ENCODE assay signal across 1 cellular context in genomic region chr15:53843869-53844569, GRCh38.
TF ChIP-seq lines count a peak whose summit lies in the region.

No MANE protein-coding gene starts in this region.

TF ChIP-seq in HepG2, 621 proteins besides CTCF, POLR2A, EP300 and RAD21 (continued from another document and continues in another):
- TF ChIP-seq ZNF687 (CRISPR knock-in tag; IDR thresholded peaks at IDR 0.05) (no peak), MAX (IDR thresholded peaks at IDR 0.05) (no peak), SNAI1 (CRISPR knock-in tag; IDR thresholded peaks at IDR 0.05; ENCODE audit: borderline replicate concordance) (no peak), ELF3 (CRISPR knock-in tag; IDR thresholded peaks at IDR 0.05) (peak; percentile 86), STAT5B (CRISPR knock-in tag; IDR thresholded peaks at IDR 0.05) (no peak), SOX13 (IDR thresholded peaks at IDR 0.05) (no peak), SOX13 (CRISPR knock-in tag; conservative IDR thresholded peaks at IDR 0.05 in 1 of 2, IDR thresholded peaks at IDR 0.05 in 1 of 2) (peak in 1 of 2 experiments; percentile 93; a peak in 2 of 4 replicates), TRAFD1 (CRISPR knock-in tag; IDR thresholded peaks at IDR 0.05; ENCODE audit: borderline replicate concordance) (no peak), YEATS4 (CRISPR knock-in tag; IDR thresholded peaks at IDR 0.05; ENCODE audit: borderline replicate concordance) (no peak), ZNF775 (CRISPR knock-in tag; IDR thresholded peaks at IDR 0.05; ENCODE audit: borderline replicate concordance) (0 out of 2 replicates have a peak, but pooled peaks have one; percentile 75), ZNF276 (CRISPR knock-in tag; IDR thresholded peaks at IDR 0.05; ENCODE audit: low read depth) (no peak), ESRRA (CRISPR knock-in tag; IDR thresholded peaks at IDR 0.05; ENCODE audit: low read depth) (peak; percentile 74), ZNF3 (CRISPR knock-in tag; IDR thresholded peaks at IDR 0.05) (no peak), ASH2L (IDR thresholded peaks at IDR 0.05; ENCODE audit: insufficient read length, low read depth, low read length) (no peak), NPAS2 (CRISPR knock-in tag; IDR thresholded peaks at IDR 0.05; ENCODE audit: borderline replicate concordance) (no peak), HINFP (CRISPR knock-in tag; IDR thresholded peaks at IDR 0.05; ENCODE audit: low read depth) (no peak), ZNF724P (CRISPR knock-in tag; IDR thresholded peaks at IDR 0.05; ENCODE audit: borderline replicate concordance) (no peak), HOXD1 (CRISPR knock-in tag; IDR thresholded peaks at IDR 0.05) (no peak), ZNF280D (CRISPR knock-in tag; IDR thresholded peaks at IDR 0.05) (no peak), HDAC2 (CRISPR knock-in tag; IDR thresholded peaks at IDR 0.05) (peak; percentile 88), NONO (IDR thresholded peaks at IDR 0.05) (no peak), NONO (CRISPR knock-in tag; conservative IDR thresholded peaks at IDR 0.05) (no peak), ZNF446 (CRISPR knock-in tag; IDR thresholded peaks at IDR 0.05) (no peak), GATA4 (IDR thresholded peaks at IDR 0.05; ENCODE audit: borderline replicate concordance, low read depth) (peak; percentile 89), GLMP (CRISPR knock-in tag; IDR thresholded peaks at IDR 0.05; ENCODE audit: borderline replicate concordance) (no peak), ZNF557 (CRISPR knock-in tag; IDR thresholded peaks at IDR 0.05) (no peak), IKZF4 (CRISPR knock-in tag; IDR thresholded peaks at IDR 0.05; ENCODE audit: borderline replicate concordance, low read depth, not compliant biosample characterization) (no peak), ELF4 (CRISPR knock-in tag; IDR thresholded peaks at IDR 0.05; ENCODE audit: borderline replicate concordance) (no peak), ZNF296 (CRISPR knock-in tag; conservative IDR thresholded peaks at IDR 0.05) (no peak), ZNF30 (CRISPR knock-in tag; IDR thresholded peaks at IDR 0.05) (no peak), ZNF549 (CRISPR knock-in tag; IDR thresholded peaks at IDR 0.05) (no peak), TCF7 (IDR thresholded peaks at IDR 0.05; ENCODE audit: low read depth) (peak; percentile 55), PHF5A (CRISPR knock-in tag; IDR thresholded peaks at IDR 0.05; ENCODE audit: low read depth, unreplicated experiment) (peak; percentile 64), ISL2 (CRISPR knock-in tag; IDR thresholded peaks at IDR 0.05) (peak; percentile 87), ZFP90 (CRISPR knock-in tag; IDR thresholded peaks at IDR 0.05; ENCODE audit: borderline replicate concordance) (no peak), RBM39 (IDR thresholded peaks at IDR 0.05; ENCODE audit: low read depth, low read length, poor library complexity, severe bottlenecking) (no peak), HNRNPUL1 (IDR thresholded peaks at IDR 0.05; ENCODE audit: low read depth, low read length) (no peak), RFX5 (IDR thresholded peaks at IDR 0.05; ENCODE audit: low read depth, low read length) (no peak), DNMT3B (CRISPR knock-in tag; conservative IDR thresholded peaks at IDR 0.05) (no peak), ETV6 (CRISPR knock-in tag; conservative IDR thresholded peaks at IDR 0.05) (no peak), SALL2 (CRISPR knock-in tag; IDR thresholded peaks at IDR 0.05) (no peak), RXRA (CRISPR knock-in tag; IDR thresholded peaks at IDR 0.05) (no peak; the same call in 1 of the 2 replicates)
- TF ChIP-seq, protein P1, sequence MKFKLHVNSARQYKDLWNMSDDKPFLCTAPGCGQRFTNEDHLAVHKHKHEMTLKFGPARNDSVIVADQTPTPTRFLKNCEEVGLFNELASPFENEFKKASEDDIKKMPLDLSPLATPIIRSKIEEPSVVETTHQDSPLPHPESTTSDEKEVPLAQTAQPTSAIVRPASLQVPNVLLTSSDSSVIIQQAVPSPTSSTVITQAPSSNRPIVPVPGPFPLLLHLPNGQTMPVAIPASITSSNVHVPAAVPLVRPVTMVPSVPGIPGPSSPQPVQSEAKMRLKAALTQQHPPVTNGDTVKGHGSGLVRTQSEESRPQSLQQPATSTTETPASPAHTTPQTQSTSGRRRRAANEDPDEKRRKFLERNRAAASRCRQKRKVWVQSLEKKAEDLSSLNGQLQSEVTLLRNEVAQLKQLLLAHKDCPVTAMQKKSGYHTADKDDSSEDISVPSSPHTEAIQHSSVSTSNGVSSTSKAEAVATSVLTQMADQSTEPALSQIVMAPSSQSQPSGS (CRISPR knock-in tag; IDR thresholded peaks at IDR 0.05) = peak; percentile 84; the same call in 1 of the 2 replicates
- TF ChIP-seq, protein P2, sequence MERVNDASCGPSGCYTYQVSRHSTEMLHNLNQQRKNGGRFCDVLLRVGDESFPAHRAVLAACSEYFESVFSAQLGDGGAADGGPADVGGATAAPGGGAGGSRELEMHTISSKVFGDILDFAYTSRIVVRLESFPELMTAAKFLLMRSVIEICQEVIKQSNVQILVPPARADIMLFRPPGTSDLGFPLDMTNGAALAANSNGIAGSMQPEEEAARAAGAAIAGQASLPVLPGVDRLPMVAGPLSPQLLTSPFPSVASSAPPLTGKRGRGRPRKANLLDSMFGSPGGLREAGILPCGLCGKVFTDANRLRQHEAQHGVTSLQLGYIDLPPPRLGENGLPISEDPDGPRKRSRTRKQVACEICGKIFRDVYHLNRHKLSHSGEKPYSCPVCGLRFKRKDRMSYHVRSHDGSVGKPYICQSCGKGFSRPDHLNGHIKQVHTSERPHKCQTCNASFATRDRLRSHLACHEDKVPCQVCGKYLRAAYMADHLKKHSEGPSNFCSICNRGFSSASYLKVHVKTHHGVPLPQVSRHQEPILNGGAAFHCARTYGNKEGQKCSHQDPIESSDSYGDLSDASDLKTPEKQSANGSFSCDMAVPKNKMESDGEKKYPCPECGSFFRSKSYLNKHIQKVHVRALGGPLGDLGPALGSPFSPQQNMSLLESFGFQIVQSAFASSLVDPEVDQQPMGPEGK (CRISPR knock-in tag; IDR thresholded peaks at IDR 0.05) = no peak; the same call in 1 of the 2 replicates
- TF ChIP-seq, protein P3, sequence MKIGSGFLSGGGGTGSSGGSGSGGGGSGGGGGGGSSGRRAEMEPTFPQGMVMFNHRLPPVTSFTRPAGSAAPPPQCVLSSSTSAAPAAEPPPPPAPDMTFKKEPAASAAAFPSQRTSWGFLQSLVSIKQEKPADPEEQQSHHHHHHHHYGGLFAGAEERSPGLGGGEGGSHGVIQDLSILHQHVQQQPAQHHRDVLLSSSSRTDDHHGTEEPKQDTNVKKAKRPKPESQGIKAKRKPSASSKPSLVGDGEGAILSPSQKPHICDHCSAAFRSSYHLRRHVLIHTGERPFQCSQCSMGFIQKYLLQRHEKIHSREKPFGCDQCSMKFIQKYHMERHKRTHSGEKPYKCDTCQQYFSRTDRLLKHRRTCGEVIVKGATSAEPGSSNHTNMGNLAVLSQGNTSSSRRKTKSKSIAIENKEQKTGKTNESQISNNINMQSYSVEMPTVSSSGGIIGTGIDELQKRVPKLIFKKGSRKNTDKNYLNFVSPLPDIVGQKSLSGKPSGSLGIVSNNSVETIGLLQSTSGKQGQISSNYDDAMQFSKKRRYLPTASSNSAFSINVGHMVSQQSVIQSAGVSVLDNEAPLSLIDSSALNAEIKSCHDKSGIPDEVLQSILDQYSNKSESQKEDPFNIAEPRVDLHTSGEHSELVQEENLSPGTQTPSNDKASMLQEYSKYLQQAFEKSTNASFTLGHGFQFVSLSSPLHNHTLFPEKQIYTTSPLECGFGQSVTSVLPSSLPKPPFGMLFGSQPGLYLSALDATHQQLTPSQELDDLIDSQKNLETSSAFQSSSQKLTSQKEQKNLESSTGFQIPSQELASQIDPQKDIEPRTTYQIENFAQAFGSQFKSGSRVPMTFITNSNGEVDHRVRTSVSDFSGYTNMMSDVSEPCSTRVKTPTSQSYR (CRISPR knock-in tag; IDR thresholded peaks at IDR 0.05; ENCODE audit: borderline replicate concordance) = no peak
